18 cellular contexts compared by ENCODE assay signal in the genomic region with DNA sequence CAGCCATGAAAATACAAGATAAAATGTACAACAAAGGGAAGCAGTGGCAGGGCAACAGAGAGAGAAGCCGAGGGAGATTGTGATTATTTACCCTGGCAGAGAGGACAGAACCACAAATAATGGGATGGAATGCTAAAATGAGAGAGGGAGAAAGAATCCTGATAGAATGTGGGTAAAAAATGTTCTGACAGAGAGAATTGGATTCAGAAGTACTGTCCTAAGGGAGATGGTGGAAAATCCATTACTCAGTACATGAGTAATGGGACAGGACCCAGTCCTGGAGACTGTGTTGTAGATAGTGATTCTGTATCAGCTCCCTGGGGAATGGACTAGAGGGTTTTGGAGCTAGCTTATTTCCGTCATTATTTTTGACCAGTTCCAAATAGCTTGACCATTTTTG.
DNase-seq lines count a peak whose midpoint lies in the region; TF ChIP-seq lines count a peak whose summit lies in the region.
"Had no signal": no experiment of that assay in that cellular context is flagged by ENCODE, and none has a peak within 500 bp of the region (broad histone marks: within the 10 kb centered on the region; RNA-seq: fewer than 3 reads in every experiment).

No MANE protein-coding gene starts in this region.

- DNase-seq in NCI-H226 (peak; percentile 88), choroid plexus epithelial cell (ENCODE audit: low read depth) (peak; percentile 72), iris pigment epithelial cell (ENCODE audit: low read depth) (peak; percentile 60), NCI-H2171 (lab: John Stamatoyannopoulos, UW) (no peak), NOMO-1 treated with dmso at 0.1 percent for 144 hours (lab: John Stamatoyannopoulos, UW; ENCODE audit: unreplicated experiment) (no peak)
- DNase-seq in effector CD8-positive, alpha-beta T cell (lab: John Stamatoyannopoulos, UW), result no peak
- no peak for DNase-seq in activated CD4-positive, CD25-positive, alpha-beta regulatory T cell treated with anti-CD3 and anti-CD28 coated beads, Interleukin-2, amount 50 U/mL, for 72 hours
- DNase-seq: activated CD4-positive, alpha-beta T cell treated with anti-CD3 and anti-CD28 coated beads, Interleukin-2, amount 50 U/mL, for 48 hours; activated T-cell treated with anti-CD3 and anti-CD28 coated beads, Interleukin-2, amount 50 U/mL, for 1 hour; CD4-positive, alpha-beta memory T cell; lower lobe of right lung; naive thymus-derived CD4-positive, alpha-beta T cell; NCI-H1105; NCI-H774; stimulated activated CD4-positive, alpha-beta T cell treated with anti-CD3 and anti-CD28 coated beads, Interleukin-15, amount 100 ng/mL, for 24 hours had no signal

- peaks cover 69% of the 10 kb centered on the region for H3K4me1 ChIP-seq in ACC112 (ENCODE audit: control insufficient read depth, insufficient read depth, low read length, unreplicated experiment)
- H3K4me1 ChIP-seq: gastroesophageal sphincter, HAP-1, lower lobe of right lung had no signal

- H3K36me3 ChIP-seq in ACC112 (ENCODE audit: insufficient read depth, low read length), result 0 out of 2 replicates have a peak, but pooled peaks cover 3% of the 10 kb centered on the region
- H3K36me3 ChIP-seq: gastroesophageal sphincter, HAP-1, lower lobe of right lung had no signal

- H3K27me3 ChIP-seq in ACC112 (ENCODE audit: insufficient read depth, low read length), result no peaks in the 10 kb centered on the region
- H3K27me3 ChIP-seq: gastroesophageal sphincter had no signal

- TF ChIP-seq CTCF in choroid plexus epithelial cell (conservative IDR thresholded peaks at IDR 0.05; ENCODE audit: low read depth, low read length), result no peak

- peak overlapping the region; percentile 96 for H3K27ac ChIP-seq in ACC112 (ENCODE audit: low read depth, low read length)
- H3K27ac ChIP-seq: gastroesophageal sphincter, lower lobe of right lung had no signal

- H2AFZ ChIP-seq in ACC112 (ENCODE audit: low read length, unreplicated experiment), result no peak overlapping the region

- peak overlapping the region; percentile 40; the same call in 1 of the 2 replicates for H3K4me3 ChIP-seq in ACC112 (ENCODE audit: low read depth, low read length)
- no peak overlapping the region for H3K4me3 ChIP-seq in choroid plexus epithelial cell (ENCODE audit: low read depth, low read length)
- H3K4me3 ChIP-seq: gastroesophageal sphincter, HAP-1, lower lobe of right lung had no signal

- no peaks in the 10 kb centered on the region for H3K79me2 ChIP-seq in ACC112 (ENCODE audit: control insufficient read depth, insufficient read depth, low read length, unreplicated experiment)

Comparison
In these comparisons a context has a peak if more than half of its experiments do, and no peak if none do; other contexts are left out.
1. DNase-seq: peak in NCI-H226 (single experiment), choroid plexus epithelial cell (single experiment) and iris pigment epithelial cell (single experiment); none in effector CD8-positive, alpha-beta T cell (single experiment), activated CD4-positive, CD25-positive, alpha-beta regulatory T cell treated with anti-CD3 and anti-CD28 coated beads, Interleukin-2, amount 50 U/mL, for 72 hours (single experiment), NCI-H2171 (single experiment) and NOMO-1 treated with dmso at 0.1 percent for 144 hours (single experiment).